Comparison of ENCODE assay signal across 1 cellular context in the genomic region with DNA sequence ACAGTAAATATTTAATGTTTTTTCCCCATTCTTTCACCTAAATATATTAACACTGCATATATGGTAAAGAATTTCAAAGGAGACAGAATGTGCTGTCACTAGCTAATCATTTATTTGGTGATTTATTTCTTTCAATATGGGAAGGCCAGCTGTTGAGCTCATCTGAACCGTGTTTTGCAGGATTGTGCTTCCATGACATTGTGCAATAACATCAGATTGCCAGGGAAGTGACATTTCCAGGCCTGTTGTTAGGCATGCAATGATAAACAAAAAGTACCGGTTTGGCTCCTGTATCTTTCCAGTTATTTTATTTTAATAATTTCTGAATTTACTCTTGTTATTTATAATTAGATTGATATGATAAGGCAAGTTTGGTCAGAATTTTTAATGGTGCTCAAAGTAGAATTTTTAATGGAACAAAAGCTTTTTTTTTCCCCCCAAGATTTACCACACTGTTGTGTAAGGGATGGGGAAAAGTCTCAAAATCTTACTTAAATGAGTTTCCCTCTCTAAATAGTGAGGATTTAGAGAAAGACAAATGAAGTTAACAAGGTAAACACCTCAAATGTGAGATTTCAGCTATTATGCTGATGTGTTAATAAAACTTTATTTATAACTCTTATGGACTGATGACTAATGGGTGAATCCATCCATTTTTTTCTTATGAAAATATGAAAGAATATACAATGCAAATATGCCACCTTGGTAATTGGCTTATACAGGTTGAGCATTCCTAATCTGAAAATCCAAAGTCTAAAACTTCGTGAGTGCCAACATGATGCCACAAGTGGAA.
TF ChIP-seq lines count a peak whose summit lies in the region.

No MANE protein-coding gene starts in this region.

TF ChIP-seq in K562, 482 proteins besides CTCF, POLR2A, EP300 and RAD21:
- TF ChIP-seq, protein P1, sequence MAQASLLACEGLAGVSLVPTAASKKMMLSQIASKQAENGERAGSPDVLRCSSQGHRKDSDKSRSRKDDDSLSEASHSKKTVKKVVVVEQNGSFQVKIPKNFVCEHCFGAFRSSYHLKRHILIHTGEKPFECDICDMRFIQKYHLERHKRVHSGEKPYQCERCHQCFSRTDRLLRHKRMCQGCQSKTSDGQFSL (CRISPR knock-in tag; IDR thresholded peaks at IDR 0.05) = no peak
- TF ChIP-seq, protein P1 (tag; IDR thresholded peaks at IDR 0.05) = no peak
- no peak for TF ChIP-seq FOS (IDR thresholded peaks at IDR 0.05; ENCODE audit: extremely low read depth, insufficient read length)
- TF ChIP-seq CAMTA2 (CRISPR knock-in tag; conservative IDR thresholded peaks at IDR 0.05) = no peak
- no peak for TF ChIP-seq GTF2A2 (tag; IDR thresholded peaks at IDR 0.05)
- no peak for TF ChIP-seq CEBPG (CRISPR knock-in tag; IDR thresholded peaks at IDR 0.05)
- TF ChIP-seq CEBPG (tag; conservative IDR thresholded peaks at IDR 0.05 in 1 of 2, IDR thresholded peaks at IDR 0.05 in 1 of 2) = 0 out of 4 replicates have a peak, but pooled peaks of 1 of the 2 experiments have one; percentile 16
- TF ChIP-seq ILF3 (IDR thresholded peaks at IDR 0.05; ENCODE audit: borderline replicate concordance) = no peak
- TF ChIP-seq, protein P2, sequence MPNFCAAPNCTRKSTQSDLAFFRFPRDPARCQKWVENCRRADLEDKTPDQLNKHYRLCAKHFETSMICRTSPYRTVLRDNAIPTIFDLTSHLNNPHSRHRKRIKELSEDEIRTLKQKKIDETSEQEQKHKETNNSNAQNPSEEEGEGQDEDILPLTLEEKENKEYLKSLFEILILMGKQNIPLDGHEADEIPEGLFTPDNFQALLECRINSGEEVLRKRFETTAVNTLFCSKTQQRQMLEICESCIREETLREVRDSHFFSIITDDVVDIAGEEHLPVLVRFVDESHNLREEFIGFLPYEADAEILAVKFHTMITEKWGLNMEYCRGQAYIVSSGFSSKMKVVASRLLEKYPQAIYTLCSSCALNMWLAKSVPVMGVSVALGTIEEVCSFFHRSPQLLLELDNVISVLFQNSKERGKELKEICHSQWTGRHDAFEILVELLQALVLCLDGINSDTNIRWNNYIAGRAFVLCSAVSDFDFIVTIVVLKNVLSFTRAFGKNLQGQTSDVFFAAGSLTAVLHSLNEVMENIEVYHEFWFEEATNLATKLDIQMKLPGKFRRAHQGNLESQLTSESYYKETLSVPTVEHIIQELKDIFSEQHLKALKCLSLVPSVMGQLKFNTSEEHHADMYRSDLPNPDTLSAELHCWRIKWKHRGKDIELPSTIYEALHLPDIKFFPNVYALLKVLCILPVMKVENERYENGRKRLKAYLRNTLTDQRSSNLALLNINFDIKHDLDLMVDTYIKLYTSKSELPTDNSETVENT (CRISPR knock-in tag; IDR thresholded peaks at IDR 0.05) = no peak
- no peak for TF ChIP-seq FOXJ3 (CRISPR knock-in tag; IDR thresholded peaks at IDR 0.05)
- TF ChIP-seq, protein P3, sequence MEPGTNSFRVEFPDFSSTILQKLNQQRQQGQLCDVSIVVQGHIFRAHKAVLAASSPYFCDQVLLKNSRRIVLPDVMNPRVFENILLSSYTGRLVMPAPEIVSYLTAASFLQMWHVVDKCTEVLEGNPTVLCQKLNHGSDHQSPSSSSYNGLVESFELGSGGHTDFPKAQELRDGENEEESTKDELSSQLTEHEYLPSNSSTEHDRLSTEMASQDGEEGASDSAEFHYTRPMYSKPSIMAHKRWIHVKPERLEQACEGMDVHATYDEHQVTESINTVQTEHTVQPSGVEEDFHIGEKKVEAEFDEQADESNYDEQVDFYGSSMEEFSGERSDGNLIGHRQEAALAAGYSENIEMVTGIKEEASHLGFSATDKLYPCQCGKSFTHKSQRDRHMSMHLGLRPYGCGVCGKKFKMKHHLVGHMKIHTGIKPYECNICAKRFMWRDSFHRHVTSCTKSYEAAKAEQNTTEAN (CRISPR knock-in tag; IDR thresholded peaks at IDR 0.05) = no peak
- no peak for TF ChIP-seq FIP1L1 (IDR thresholded peaks at IDR 0.05; ENCODE audit: low read depth, low read length, poor library complexity, severe bottlenecking)
- TF ChIP-seq ZNF134 (CRISPR knock-in tag; conservative IDR thresholded peaks at IDR 0.05) = no peak
- TF ChIP-seq RBBP5 (IDR thresholded peaks at IDR 0.05; ENCODE audit: borderline replicate concordance, insufficient read depth, low read length, poor library complexity, severe bottlenecking) = no peak
- TF ChIP-seq, protein P4, sequence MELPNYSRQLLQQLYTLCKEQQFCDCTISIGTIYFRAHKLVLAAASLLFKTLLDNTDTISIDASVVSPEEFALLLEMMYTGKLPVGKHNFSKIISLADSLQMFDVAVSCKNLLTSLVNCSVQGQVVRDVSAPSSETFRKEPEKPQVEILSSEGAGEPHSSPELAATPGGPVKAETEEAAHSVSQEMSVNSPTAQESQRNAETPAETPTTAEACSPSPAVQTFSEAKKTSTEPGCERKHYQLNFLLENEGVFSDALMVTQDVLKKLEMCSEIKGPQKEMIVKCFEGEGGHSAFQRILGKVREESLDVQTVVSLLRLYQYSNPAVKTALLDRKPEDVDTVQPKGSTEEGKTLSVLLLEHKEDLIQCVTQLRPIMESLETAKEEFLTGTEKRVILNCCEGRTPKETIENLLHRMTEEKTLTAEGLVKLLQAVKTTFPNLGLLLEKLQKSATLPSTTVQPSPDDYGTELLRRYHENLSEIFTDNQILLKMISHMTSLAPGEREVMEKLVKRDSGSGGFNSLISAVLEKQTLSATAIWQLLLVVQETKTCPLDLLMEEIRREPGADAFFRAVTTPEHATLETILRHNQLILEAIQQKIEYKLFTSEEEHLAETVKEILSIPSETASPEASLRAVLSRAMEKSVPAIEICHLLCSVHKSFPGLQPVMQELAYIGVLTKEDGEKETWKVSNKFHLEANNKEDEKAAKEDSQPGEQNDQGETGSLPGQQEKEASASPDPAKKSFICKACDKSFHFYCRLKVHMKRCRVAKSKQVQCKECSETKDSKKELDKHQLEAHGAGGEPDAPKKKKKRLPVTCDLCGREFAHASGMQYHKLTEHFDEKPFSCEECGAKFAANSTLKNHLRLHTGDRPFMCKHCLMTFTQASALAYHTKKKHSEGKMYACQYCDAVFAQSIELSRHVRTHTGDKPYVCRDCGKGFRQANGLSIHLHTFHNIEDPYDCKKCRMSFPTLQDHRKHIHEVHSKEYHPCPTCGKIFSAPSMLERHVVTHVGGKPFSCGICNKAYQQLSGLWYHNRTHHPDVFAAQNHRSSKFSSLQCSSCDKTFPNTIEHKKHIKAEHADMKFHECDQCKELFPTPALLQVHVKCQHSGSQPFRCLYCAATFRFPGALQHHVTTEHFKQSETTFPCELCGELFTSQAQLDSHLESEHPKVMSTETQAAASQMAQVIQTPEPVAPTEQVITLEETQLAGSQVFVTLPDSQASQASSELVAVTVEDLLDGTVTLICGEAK (IDR thresholded peaks at IDR 0.05) = peak; percentile 79
- TF ChIP-seq, protein P4 (CRISPR knock-in tag; IDR thresholded peaks at IDR 0.05) = peak; percentile 59; the same call in 1 of the 2 replicates
- TF ChIP-seq, protein P5, sequence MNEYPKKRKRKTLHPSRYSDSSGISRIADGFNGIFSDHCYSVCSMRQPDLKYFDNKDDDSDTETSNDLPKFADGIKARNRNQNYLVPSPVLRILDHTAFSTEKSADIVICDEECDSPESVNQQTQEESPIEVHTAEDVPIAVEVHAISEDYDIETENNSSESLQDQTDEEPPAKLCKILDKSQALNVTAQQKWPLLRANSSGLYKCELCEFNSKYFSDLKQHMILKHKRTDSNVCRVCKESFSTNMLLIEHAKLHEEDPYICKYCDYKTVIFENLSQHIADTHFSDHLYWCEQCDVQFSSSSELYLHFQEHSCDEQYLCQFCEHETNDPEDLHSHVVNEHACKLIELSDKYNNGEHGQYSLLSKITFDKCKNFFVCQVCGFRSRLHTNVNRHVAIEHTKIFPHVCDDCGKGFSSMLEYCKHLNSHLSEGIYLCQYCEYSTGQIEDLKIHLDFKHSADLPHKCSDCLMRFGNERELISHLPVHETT (CRISPR knock-in tag; conservative IDR thresholded peaks at IDR 0.05 in 1 of 2, IDR thresholded peaks at IDR 0.05 in 1 of 2) = no peak
TF ChIP-seq in K562: peak in this region for 2.
